In the genomic region with DNA sequence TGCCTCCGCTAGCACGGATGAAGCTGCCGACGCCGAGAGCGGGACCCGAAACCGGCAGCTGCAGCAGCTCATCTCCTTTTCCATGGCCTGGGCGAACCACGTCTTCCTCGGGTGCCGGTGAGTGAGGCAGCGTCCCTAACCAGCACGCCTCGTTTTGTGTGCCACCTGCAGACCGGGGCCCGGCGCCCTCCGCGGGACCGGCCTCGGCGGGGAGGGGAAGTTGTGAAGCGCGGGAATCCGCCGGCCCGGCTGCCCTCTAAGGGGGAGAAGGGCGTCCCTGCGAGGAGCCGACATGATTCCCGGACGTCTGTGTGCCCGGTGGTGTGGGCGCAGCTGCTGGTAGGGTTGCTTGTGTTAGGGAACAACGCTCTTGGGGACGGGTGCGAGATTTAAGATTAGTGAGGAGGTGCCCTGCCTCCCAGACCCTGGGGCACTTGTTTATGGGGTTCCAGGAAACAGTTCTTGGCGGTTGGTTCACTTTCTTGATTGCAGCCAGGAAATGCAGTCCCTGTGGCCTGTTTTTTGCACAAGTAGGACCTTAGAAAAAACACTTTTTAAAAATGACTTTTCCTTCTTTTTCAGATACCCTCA, we compare ENCODE assay signal across 8 cellular contexts. TPM values are rescaled to one million over a fixed set of nuclear protein-coding genes. Genes with fewer than 3 reads are reported as not detected.
A peak's percentile ranks its signal among the peaks of the same experiment; 100 is the strongest.
DNase-seq lines count a peak whose midpoint lies in the region; ATAC-seq and TF ChIP-seq lines count a peak whose summit lies in the region.

No MANE protein-coding gene starts in this region.

- H4K20me1 ChIP-seq in PC-9 (ENCODE audit: insufficient read depth): no peaks in the 10 kb centered on the region

- H3K23ac ChIP-seq in mesenchymal stem cell (ENCODE audit: low read length in 2 of 2): peak overlapping the region; percentile 70 to 85

- H2AK5ac ChIP-seq in mesenchymal stem cell (ENCODE audit: low read length, severe bottlenecking): no peak overlapping the region

- H3K27ac ChIP-seq in PC-9 (peak overlapping the region; percentile 93), duodenal mucosa (ENCODE audit: low read depth, low read length) (peak overlapping the region; percentile 100), mesenchymal stem cell (ENCODE audit: low read length, poor library complexity, severe bottlenecking) (peak overlapping the region; percentile 77), urinary bladder (ENCODE audit: low read depth) (peak overlapping the region; percentile 95)

- peaks cover 27% of the 10 kb centered on the region for H3K79me2 ChIP-seq in PC-9 (ENCODE audit: low read depth)

- H3K4me1 ChIP-seq in PC-9 (replicated peaks; ENCODE audit: insufficient read depth) (peaks cover 7% of the 10 kb centered on the region; the same call in 1 of the 2 replicates), duodenal mucosa (ENCODE audit: control insufficient read depth in 1 of 2, insufficient read depth in 2 of 2, low read length in 2 of 2) (peaks cover 26 to 40% of the 10 kb centered on the region in 2 donors), mesenchymal stem cell (ENCODE audit: control insufficient read depth, insufficient read depth, low read depth, low read length) (peaks cover 4% of the 10 kb centered on the region), urinary bladder (ENCODE audit: insufficient read depth) (peaks cover 2% of the 10 kb centered on the region)

- peak overlapping the region; percentile 92 for H2AFZ ChIP-seq in PC-9
- peak overlapping the region; percentile 100 for H2AFZ ChIP-seq in mesenchymal stem cell (ENCODE audit: low read depth, low read length)

- DNase-seq in AG09309 (ENCODE audit: low read depth): no peak
- DNase-seq in PC-9: peak in 1 of 2 experiments; percentile 35
- no peak for DNase-seq in mesenchymal stem cell
- DNase-seq in pons (ENCODE audit: low spot score): no peak

- no peaks in the 10 kb centered on the region for H3K9me2 ChIP-seq in PC-9 (ENCODE audit: insufficient read depth)

- H4K91ac ChIP-seq in mesenchymal stem cell (ENCODE audit: low read length): peak overlapping the region; percentile 70

- H3K9ac ChIP-seq in duodenal mucosa (ENCODE audit: low read depth in 1 of 2, low read length in 2 of 2) (peak overlapping the region; percentile 99), mesenchymal stem cell (ENCODE audit: low read length) (peak overlapping the region; percentile 98)

- under 1% methylated on average over 39 of the region's 39 CpGs for WGBS in mesenchymal stem cell
- WGBS in urinary bladder: under 1% methylated on average over 39 of the region's 39 CpGs

- H3K4me3 ChIP-seq in AG09309 (ENCODE audit: control insufficient read depth, low read depth, low read length): peak overlapping the region; percentile 88
- H3K4me3 ChIP-seq in PC-9: peak overlapping the region; percentile 88
- peak overlapping the region; percentile 92 to 96 for H3K4me3 ChIP-seq in duodenal mucosa (ENCODE audit: low read depth in 1 of 2, low read length in 2 of 2)
- peak overlapping the region; percentile 95 to 96 for H3K4me3 ChIP-seq in mesenchymal stem cell (ENCODE audit: insufficient read depth in 1 of 2, low read depth in 1 of 2, low read length in 2 of 2)
- H3K4me3 ChIP-seq in urinary bladder (ENCODE audit: low read depth, low read length): peak overlapping the region; percentile 84

- BruUV-seq in PC-9 (replicated peaks; lab: Mats Ljungman, UMichigan): TSS peak; percentile 54

- peak; percentile 16 for ATAC-seq in GM18499 (IDR thresholded peaks at IDR 0.05; ENCODE audit: insufficient read depth, unreplicated experiment)
- peak; percentile 4 for ATAC-seq in HG02970 (IDR thresholded peaks at IDR 0.05; ENCODE audit: low FRiP score, unreplicated experiment)

- intact Hi-C loops in PC-9 (cut with micrococcal nuclease; ENCODE audit: unreplicated experiment): loop anchor here (1.0 to 2.0 kb wide), 2 partner anchors 38 to 60 kb away; partner anchors contain the start of gene ING2

- H2BK15ac ChIP-seq in mesenchymal stem cell (ENCODE audit: low read depth, poor library complexity, severe bottlenecking): peak overlapping the region; percentile 67

- peak overlapping the region; percentile 87 for H4K8ac ChIP-seq in mesenchymal stem cell (ENCODE audit: low read length)

- POLR2A ChIA-PET in PC-9 (lab: Charles Lee; ENCODE audit: unreplicated experiment): no interaction called here

- H3K4me2 ChIP-seq in PC-9 (peak overlapping the region; percentile 84), mesenchymal stem cell (ENCODE audit: low read length, poor library complexity, severe bottlenecking) (peak overlapping the region; percentile 82)

- H2BK12ac ChIP-seq in mesenchymal stem cell (ENCODE audit: low read length in 2 of 2): peak overlapping the region in 1 of 2 experiments; percentile 87

- H3K14ac ChIP-seq in mesenchymal stem cell (ENCODE audit: low read length in 2 of 2): peak overlapping the region; percentile 82 to 99

- H2BK5ac ChIP-seq in mesenchymal stem cell (ENCODE audit: low read depth, low read length, poor library complexity, severe bottlenecking): peak overlapping the region; percentile 84

- H3F3A ChIP-seq in PC-9 (ENCODE audit: insufficient read depth, low read depth): peaks cover 23% of the 10 kb centered on the region

- peaks cover 14% of the 10 kb centered on the region; the same call in 1 of the 2 replicates for H3K36me3 ChIP-seq in PC-9 (ENCODE audit: low read depth)
- H3K36me3 ChIP-seq in duodenal mucosa (ENCODE audit: control insufficient read depth in 1 of 2, insufficient read depth in 2 of 2, low read length in 2 of 2): peaks cover 27 to 30% of the 10 kb centered on the region in 2 donors
- H3K36me3 ChIP-seq in mesenchymal stem cell (ENCODE audit: control insufficient read depth in 1 of 2, insufficient read depth in 2 of 2, low read depth in 1 of 2, low read length in 2 of 2): peaks cover 10 to 43% of the 10 kb centered on the region in 2 experiments
- peaks cover 4% of the 10 kb centered on the region for H3K36me3 ChIP-seq in urinary bladder (ENCODE audit: insufficient read depth)

- H3K9me3 ChIP-seq in PC-9 (ENCODE audit: insufficient read depth, low read depth): no peaks in the 10 kb centered on the region
- no peaks in the 10 kb centered on the region for H3K9me3 ChIP-seq in duodenal mucosa (ENCODE audit: control insufficient read depth in 1 of 2, low read length in 2 of 2)
- no peaks in the 10 kb centered on the region for H3K9me3 ChIP-seq in mesenchymal stem cell (ENCODE audit: control insufficient read depth, low read length)

- no peak overlapping the region for H2BK120ac ChIP-seq in mesenchymal stem cell (ENCODE audit: low read depth, low read length)

- H3K4ac ChIP-seq in mesenchymal stem cell (ENCODE audit: low read depth in 1 of 2, low read length in 2 of 2): peak overlapping the region; percentile 12 to 90

- TF ChIP-seq CTCF in AG09309 (IDR thresholded peaks at IDR 0.05; ENCODE audit: control insufficient read depth, insufficient read depth, low read depth, low read length, missing control alignments): no peak
- no peak for TF ChIP-seq CTCF in PC-9 (conservative IDR thresholded peaks at IDR 0.05)

- H3K79me1 ChIP-seq in mesenchymal stem cell (replicated peaks; ENCODE audit: low read length, poor library complexity, severe bottlenecking): peaks cover 12% of the 10 kb centered on the region

- H3K27me3 ChIP-seq in PC-9 (ENCODE audit: insufficient read depth, low read depth) (no peaks in the 10 kb centered on the region), duodenal mucosa (ENCODE audit: control insufficient read depth in 1 of 2, insufficient read depth in 2 of 2, low read length in 2 of 2) (no peaks in the 10 kb centered on the region), mesenchymal stem cell (ENCODE audit: control insufficient read depth in 1 of 2, insufficient read depth in 1 of 2, low read length in 2 of 2) (no peaks in the 10 kb centered on the region)

- peak overlapping the region; percentile 97 to 98 for H3K18ac ChIP-seq in mesenchymal stem cell (ENCODE audit: low read depth in 1 of 2, low read length in 2 of 2)

- CTCF ChIA-PET in PC-9 (lab: Charles Lee): no interaction called here

RNA-seq across cellular contexts. Expression of gene CDKN2AIP, which starts 0.6 kb away (rescaled TPM):
- total RNA-seq in PC-9 (2021) (7.7 and 8.7 TPM in 2 replicates), urinary bladder (19.6 TPM)
- 6.7 TPM for polyA plus RNA-seq in mesenchymal stem cell (2013, experiment 1 of 2)
- polyA plus RNA-seq in mesenchymal stem cell (2013, experiment 2 of 2): 7.0 TPM
- polyA plus RNA-seq in urinary bladder: 19.1 TPM

RNA-seq across cellular contexts. Expression of gene ING2, which starts 59.8 kb away (rescaled TPM):
- total RNA-seq in PC-9 (2021) (10.6 and 11.6 TPM in 2 replicates), urinary bladder (13.9 TPM)
- 20.8 TPM for polyA plus RNA-seq in mesenchymal stem cell (2013, experiment 1 of 2)
- 20.9 TPM for polyA plus RNA-seq in mesenchymal stem cell (2013, experiment 2 of 2)
- polyA plus RNA-seq in urinary bladder: 15.5 TPM
